In the genomic region with DNA sequence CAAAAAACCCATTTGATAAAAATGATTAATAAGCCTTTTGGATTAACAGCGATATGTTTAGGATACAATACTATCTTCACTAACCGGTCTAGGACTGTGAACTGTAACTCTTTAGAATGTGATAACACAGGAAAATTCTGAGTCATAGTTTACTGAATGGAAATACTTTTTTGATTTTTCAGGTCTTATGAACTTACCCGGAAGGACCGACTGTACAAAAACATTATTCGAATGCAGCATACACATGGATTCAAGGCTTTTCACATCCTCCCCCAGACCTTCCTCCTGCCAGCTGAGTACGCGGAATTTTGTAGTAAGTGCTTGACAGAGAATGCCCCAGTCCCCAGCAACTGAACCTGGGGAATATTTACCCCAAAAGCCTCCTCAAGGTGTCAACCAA, we compare ENCODE assay signal across 23 cellular contexts. TPM values are rescaled to one million over a fixed set of nuclear protein-coding genes. Genes with fewer than 3 reads are reported as not detected.
A peak's percentile ranks its signal among the peaks of the same experiment; 100 is the strongest.
DNase-seq lines count a peak whose midpoint lies in the region; ATAC-seq and TF ChIP-seq lines count a peak whose summit lies in the region.
"Had no signal": no experiment of that assay in that cellular context is flagged by ENCODE, and none has a peak within 500 bp of the region (broad histone marks: within the 10 kb centered on the region; RNA-seq: fewer than 3 reads in every experiment).

No MANE protein-coding gene starts in this region.

- H3K27ac Mint-ChIP-seq in stimulated activated naive CD8-positive, alpha-beta T cell treated with anti-CD3 and anti-CD28 coated beads, Interleukin-15, amount 100 ng/mL, for 72 hours = no peak overlapping the region
- no peak overlapping the region for H3K27ac Mint-ChIP-seq in T-cell
- H3K27ac Mint-ChIP-seq: GM23338 had no signal

- no peaks in the 10 kb centered on the region for H3K4me1 Mint-ChIP-seq in stimulated activated naive CD8-positive, alpha-beta T cell treated with anti-CD3 and anti-CD28 coated beads, Interleukin-15, amount 100 ng/mL, for 72 hours
- H3K4me1 Mint-ChIP-seq in T-cell = no peaks in the 10 kb centered on the region
- H3K4me1 Mint-ChIP-seq: GM23338 had no signal

- TF ChIP-seq CTCF in choroid plexus epithelial cell (conservative IDR thresholded peaks at IDR 0.05; ENCODE audit: low read depth, low read length) = no peak

- H3K4me3 ChIP-seq in choroid plexus epithelial cell (ENCODE audit: low read depth, low read length) = no peak overlapping the region
- H3K4me3 ChIP-seq: A549, GM23338, HAP-1 had no signal

- no peak overlapping the region for H3K4me3 Mint-ChIP-seq in stimulated activated naive CD8-positive, alpha-beta T cell treated with anti-CD3 and anti-CD28 coated beads, Interleukin-15, amount 100 ng/mL, for 72 hours
- H3K4me3 Mint-ChIP-seq in T-cell = no peak overlapping the region
- H3K4me3 Mint-ChIP-seq: CD4-positive, CD25-positive, alpha-beta regulatory T cell; GM23338 had no signal

- no peak for DNase-seq in stimulated activated naive CD8-positive, alpha-beta T cell treated with anti-CD3 and anti-CD28 coated beads, Interleukin-15, Interleukin-2, amounts not matched to agents 100 U/mL and 50 U/mL, for 24 hours
- DNase-seq in stimulated activated naive CD8-positive, alpha-beta T cell treated with anti-CD3 and anti-CD28 coated beads, Interleukin-15, amount 100 ng/mL, for 72 hours = no peak
- DNase-seq in choroid plexus epithelial cell (ENCODE audit: low read depth) (peak; percentile 54), lung microvascular endothelial cell (ENCODE audit: low read depth in 2 of 2) (peak; percentile 67 to 78), pons (ENCODE audit: low spot score) (no peak), T-cell (no peak)
- DNase-seq in activated effector memory CD4-positive, alpha-beta T cell treated with Interleukin-2 at 50 U/mL for 16 hours = no peak
- DNase-seq: CD4-positive, CD25-positive, alpha-beta regulatory T cell; COR-L47; DMS 273 treated with DMSO at 0.1 percent for 48 hours; DMS79 treated with DMSO at 0.1 percent for 48 hours; Kasumi-1; NCI-H1694; NCI-H2081; NCI-H2171; NCI-H345; NCI-H524 treated with DMSO at 0.1 percent for 48 hours; NCI-H82; SIG-M5 had no signal

- CTCF ChIA-PET in T-cell (lab: Charles Lee) = no interaction called here

- ATAC-seq in stimulated activated naive CD8-positive, alpha-beta T cell treated with anti-CD3 and anti-CD28 coated beads, Interleukin-15, Interleukin-2, amounts not matched to agents 100 U/mL and 50 U/mL, for 24 hours = peak; percentile 57
- ATAC-seq in stimulated activated naive CD8-positive, alpha-beta T cell treated with anti-CD3 and anti-CD28 coated beads, Interleukin-15, amount 100 ng/mL, for 72 hours = no peak
- no peak for ATAC-seq in T-cell (replicated peaks in 1 of 4)
- ATAC-seq: A549, GM23338, Panc1 had no signal

- no peaks in the 10 kb centered on the region for H3K27me3 Mint-ChIP-seq in stimulated activated naive CD8-positive, alpha-beta T cell treated with anti-CD3 and anti-CD28 coated beads, Interleukin-15, amount 100 ng/mL, for 72 hours
- no peaks in the 10 kb centered on the region for H3K27me3 Mint-ChIP-seq in T-cell
- H3K27me3 Mint-ChIP-seq: CD4-positive, CD25-positive, alpha-beta regulatory T cell had no signal

- POLR2A ChIA-PET in T-cell (lab: Charles Lee) = no interaction called here

- H3K9me3 Mint-ChIP-seq in stimulated activated naive CD8-positive, alpha-beta T cell treated with anti-CD3 and anti-CD28 coated beads, Interleukin-15, amount 100 ng/mL, for 72 hours = no peaks in the 10 kb centered on the region
- H3K9me3 Mint-ChIP-seq in T-cell = peaks cover 0 to 9% (median 6%) of the 10 kb centered on the region in 3 donors

- peaks cover 68% of the 10 kb centered on the region for H3K36me3 Mint-ChIP-seq in T-cell

RNA-seq across cellular contexts. Expression of gene TTLL5, which starts 29.0 kb away (rescaled TPM):
- total RNA-seq in lung microvascular endothelial cell = 20.0 and 20.4 TPM in 2 replicates
- total RNA-seq in T-cell = 10 to 100 TPM; 15.4 to 36.2 (median 22.2) TPM

RNA-seq across cellular contexts. Expression of gene ERG28, which starts 29.3 kb away (rescaled TPM):
- total RNA-seq in lung microvascular endothelial cell = 5.0 TPM in 2 replicates
- 10 to 100 TPM in 4 of 5 donors, 1 to 10 TPM in 1; 9.8 to 14.4 (median 12.3) TPM for total RNA-seq in T-cell

Comparison
In these comparisons a context has a peak if more than half of its experiments do, and no peak if none do; other contexts are left out.
1. DNase-seq: peak in choroid plexus epithelial cell (single experiment) and lung microvascular endothelial cell (2 of 2); none in stimulated activated naive CD8-positive, alpha-beta T cell treated with anti-CD3 and anti-CD28 coated beads, Interleukin-15, Interleukin-2, amounts not matched to agents 100 U/mL and 50 U/mL, for 24 hours (single experiment), stimulated activated naive CD8-positive, alpha-beta T cell treated with anti-CD3 and anti-CD28 coated beads, Interleukin-15, amount 100 ng/mL, for 72 hours (0 of 2), pons (single experiment), T-cell (0 of 34) and activated effector memory CD4-positive, alpha-beta T cell treated with Interleukin-2 at 50 U/mL for 16 hours (single experiment).